Comparison of ENCODE assay signal across 8 cellular contexts in the genomic region with DNA sequence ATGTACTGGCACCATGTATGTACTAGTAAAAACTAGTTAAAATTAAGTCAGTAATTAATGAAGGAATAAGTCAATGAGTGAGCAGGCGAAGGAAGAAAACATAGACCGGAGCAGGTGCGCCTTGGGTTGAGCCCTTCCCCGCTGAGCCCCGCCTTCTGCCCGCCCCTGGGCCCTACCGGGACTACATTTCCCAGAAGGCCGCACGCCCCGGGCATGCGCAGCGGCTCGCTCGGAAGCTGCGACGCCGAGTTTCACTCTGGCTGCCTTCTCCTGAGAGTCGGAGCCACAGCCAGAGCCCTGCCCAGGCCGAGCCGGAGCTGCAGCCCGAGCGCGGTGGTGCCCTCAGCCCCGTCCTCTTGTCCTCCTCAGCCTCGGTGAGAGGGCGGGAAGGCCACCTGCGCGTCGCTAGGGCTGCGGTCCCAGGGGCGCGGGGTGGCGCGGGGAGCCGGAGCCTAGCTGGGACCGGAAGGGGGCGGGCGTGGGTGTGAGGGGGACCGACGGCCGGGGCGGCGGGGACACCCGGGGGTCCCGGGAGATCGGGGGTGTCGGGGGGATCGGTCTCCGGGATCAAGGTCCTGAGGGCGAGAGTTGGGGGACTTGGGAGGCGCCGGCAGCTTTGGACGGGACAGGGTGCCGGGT. TPM values are rescaled to one million over a fixed set of nuclear protein-coding genes. Genes with fewer than 3 reads are reported as not detected.
A peak's percentile ranks its signal among the peaks of the same experiment; 100 is the strongest.
DNase-seq lines count a peak whose midpoint lies in the region; ATAC-seq, FAIRE-seq and TF ChIP-seq lines count a peak whose summit lies in the region.
"Not testable (repeated sequence)": the region's sequence is repeated elsewhere in the genome, so short reads cannot be mapped to it uniquely, and the experiment has no call there.

Gene DTX2, plus strand, starts transcription at position 247 of the 639 bp plus-strand sequence. CDS start 18,801 bp downstream, outside the sequence.

- TF ChIP-seq POLR2A in A549 (IDR thresholded peaks at IDR 0.05; ENCODE audit: low read length) = not testable (repeated sequence)

- H3K4me1 ChIP-seq in A549 = peaks cover 21% of the 10 kb centered on the region

- TF ChIP-seq RAD21 in A549 (conservative IDR thresholded peaks at IDR 0.05 in 1 of 2, IDR thresholded peaks at IDR 0.05 in 1 of 2) = not testable (repeated sequence)

- POLR2A ChIA-PET in A549 (lab: Yijun Ruan, JAX); activated CD8-positive, alpha-beta memory T cell treated with anti-CD3 and anti-CD28 coated beads for 36 hours (lab: Charles Lee): not testable (repeated sequence)

- H3K9me3 ChIP-seq in A549 = not testable (repeated sequence)

- WGBS in A549 (ENCODE audit: missing lambda C conversion rate) = no CpG with 5 or more reads among the region's 54 CpGs

- CTCF ChIA-PET in A549 (lab: Yijun Ruan, JAX); activated CD8-positive, alpha-beta memory T cell treated with anti-CD3 and anti-CD28 coated beads for 36 hours (lab: Charles Lee): not testable (repeated sequence)

- ATAC-seq in A549 (peak; percentile 90 to 93), GM19035 (IDR thresholded peaks at IDR 0.05; ENCODE audit: unreplicated experiment) (peak; percentile 99), HG02884 (IDR thresholded peaks at IDR 0.05; ENCODE audit: unreplicated experiment) (peak; percentile 97)

- H3K4me2 ChIP-seq in A549 = not testable (repeated sequence)

- peak within 1 kb of the TSS; percentile 80 to 87 for H3K27ac ChIP-seq in A549
- H3K27ac ChIP-seq in coronary artery = peak within 1 kb of the TSS in 1 of 2 donors; percentile 84
- peak within 1 kb of the TSS; percentile 52 for H3K27ac ChIP-seq in layer of hippocampus (ENCODE audit: low read depth, low read length)
- peak within 1 kb of the TSS; percentile 39 to 92 (median 82) for H3K27ac ChIP-seq in skin epidermis

- not testable (repeated sequence) for FAIRE-seq in A549 (lab: Jason Lieb, UNC)

- not testable (repeated sequence) for H3K27me3 ChIP-seq in layer of hippocampus (ENCODE audit: control insufficient read depth, insufficient read depth, low read length)

- TF ChIP-seq CTCF in A549 (IDR thresholded peaks at IDR 0.05); coronary artery (IDR thresholded peaks at IDR 0.05): not testable (repeated sequence)

- not testable (repeated sequence) for TF ChIP-seq EP300 in A549 (IDR thresholded peaks at IDR 0.05)

- DNase-seq in A549 (ENCODE audit: low read depth in 1 of 2, low spot score in 1 of 2); M059J (ENCODE audit: low read depth); coronary artery (ENCODE audit: low spot score): not testable (repeated sequence)

- H3K4me3 ChIP-seq in A549 (peak within 1 kb of the TSS; percentile 51), coronary artery (peak within 1 kb of the TSS; percentile 84), skin epidermis (peak within 1 kb of the TSS; percentile 45 to 61 (median 57))

RNA-seq across cellular contexts. Expression of gene DTX2, which starts in this region (rescaled TPM):
- polyA plus RNA-seq in A549 (2011; rRNA removed) (11.2 and 13.4 TPM in 2 replicates), A549 (2017; fragmentation: RNase III; extraction: RNeasy Plus Mini Kit Qiagen cat#74134 plus additional on column Dnase treatment) (52.7 to 59.1 TPM (median 52.7 TPM) in 3 replicates)
- 31.2 and 39.4 TPM in 2 replicates for polyA plus RNA-seq in A549 (2012; cell fraction: cytosol; rRNA removed)
- polyA plus RNA-seq in A549 (2012; cell fraction: nucleus; rRNA removed) = 124 and 146 TPM in 2 replicates
- 30.9 and 46.6 TPM in 2 replicates for polyA minus RNA-seq in A549 (2011; rRNA and poly(A)+ RNA removed)
- total RNA-seq in M059J (2014; rRNA removed; shearing (Covaris generic)) = 14.1 and 21.9 TPM in 2 replicates
- total RNA-seq in activated CD8-positive, alpha-beta memory T cell treated with anti-CD3 and anti-CD28 coated beads for 36 hours = 10 to 100 TPM; 17.1 to 21.9 TPM
